In the genomic region with DNA sequence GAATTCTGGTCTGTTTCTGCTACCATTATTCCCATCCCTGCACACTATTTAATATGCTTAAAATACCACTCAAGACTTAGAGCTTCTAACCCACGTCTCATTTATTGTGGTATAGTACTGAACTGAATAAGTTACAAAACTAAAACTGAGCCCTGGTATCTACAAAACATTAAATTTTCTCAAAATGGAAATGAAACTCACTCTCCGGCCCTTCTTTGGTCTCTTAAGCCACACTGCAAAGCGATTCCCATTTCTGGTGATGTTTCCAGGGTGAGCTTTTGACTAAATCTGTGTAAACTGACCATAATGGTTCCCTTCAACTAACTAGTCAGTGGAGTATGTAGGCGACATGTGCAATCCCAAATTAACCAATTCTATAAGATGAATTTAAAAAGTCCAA, we compare ENCODE assay signal across 26 cellular contexts. TPM values are rescaled to one million over a fixed set of nuclear protein-coding genes. Genes with fewer than 3 reads are reported as not detected.
DNase-seq lines count a peak whose midpoint lies in the region; ATAC-seq lines count a peak whose summit lies in the region.
"Had no signal": no experiment of that assay in that cellular context is flagged by ENCODE, and none has a peak within 500 bp of the region (broad histone marks: within the 10 kb centered on the region; RNA-seq: fewer than 3 reads in every experiment).

No MANE protein-coding gene starts in this region.

- peaks cover 26% of the 10 kb centered on the region for H3K36me3 Mint-ChIP-seq in CD4-positive, CD25-positive, alpha-beta regulatory T cell

- no peak for DNase-seq in CD4-positive, CD25-positive, alpha-beta regulatory T cell
- DNase-seq in effector CD4-positive, alpha-beta T cell: no peak
- no peak for DNase-seq in activated CD4-positive, alpha-beta T cell treated with anti-CD3 and anti-CD28 coated beads, Interleukin-2, amount 50 U/mL, for 1 hour
- DNase-seq: activated CD4-positive, alpha-beta T cell treated with anti-CD3 and anti-CD28 coated beads, Interleukin-2, amount 50 U/mL, for 4 hours; activated gamma-delta T cell; body of pancreas; DMS53; GDM1; NCI-H1105 treated with DMSO at 0.1 percent for 48 hours; NCI-H2029 treated with DMSO at 0.1 percent for 48 hours; NCI-H446; right lobe of liver; Right ventricle myocardium superior; stimulated activated CD4-positive, alpha-beta T cell treated with anti-CD3 and anti-CD28 coated beads, Interleukin-12 subunit alpha, Interleukin-12 subunit beta, amount 100 ng/mL, for 4 hours; stimulated activated CD4-positive, alpha-beta T cell treated with anti-CD3 and anti-CD28 coated beads, Interleukin-4, amount 100 ng/mL, for 24 hours; stimulated activated naive CD4-positive, alpha-beta T cell; T1000 had no signal

- no peak overlapping the region for H3K4me3 ChIP-seq in CD4-positive, CD25-positive, alpha-beta regulatory T cell (ENCODE audit: low read depth, low read length)
- H3K4me3 ChIP-seq: body of pancreas, HAP-1, lung, right lobe of liver had no signal

- ATAC-seq in CD4-positive, CD25-positive, alpha-beta regulatory T cell (ENCODE audit: low read depth in 2 of 2): no peak
- peak; percentile 46 for ATAC-seq in GM19438 (IDR thresholded peaks at IDR 0.05; ENCODE audit: low read depth, unreplicated experiment)
- ATAC-seq in HG02642 (IDR thresholded peaks at IDR 0.05; ENCODE audit: poor library complexity, unreplicated experiment): peak; percentile 45
- ATAC-seq in HG03442 (IDR thresholded peaks at IDR 0.05; ENCODE audit: unreplicated experiment): peak; percentile 59
- ATAC-seq in GM18519 (IDR thresholded peaks at IDR 0.05; ENCODE audit: low FRiP score, unreplicated experiment): no peak
- no peak for ATAC-seq in HG03175 (IDR thresholded peaks at IDR 0.05; ENCODE audit: unreplicated experiment)
- ATAC-seq: body of pancreas, right lobe of liver, WTC11 had no signal

- peak overlapping the region in 2 of 3 donors; percentile 7 to 21 for H3K27ac Mint-ChIP-seq in CD4-positive, CD25-positive, alpha-beta regulatory T cell
- H3K27ac Mint-ChIP-seq: B cell had no signal

- no peaks in the 10 kb centered on the region for H3K9me3 ChIP-seq in CD4-positive, CD25-positive, alpha-beta regulatory T cell (ENCODE audit: control insufficient read depth in 2 of 2, low read length in 2 of 2)
- H3K9me3 ChIP-seq: body of pancreas had no signal

- peaks cover 18% of the 10 kb centered on the region for H3K4me1 ChIP-seq in CD4-positive, CD25-positive, alpha-beta regulatory T cell (ENCODE audit: control insufficient read depth, insufficient read depth, low read length, poor library complexity, severe bottlenecking)
- H3K4me1 ChIP-seq: HAP-1, right lobe of liver had no signal

- H3K4me3 Mint-ChIP-seq in CD4-positive, CD25-positive, alpha-beta regulatory T cell: peak overlapping the region in 1 of 4 donors; percentile 47
- H3K4me3 Mint-ChIP-seq: B cell, WTC11 had no signal

- H3K36me3 ChIP-seq in CD4-positive, CD25-positive, alpha-beta regulatory T cell (ENCODE audit: control insufficient read depth, insufficient read depth, low read length): no peaks in the 10 kb centered on the region
- H3K36me3 ChIP-seq: HAP-1, right lobe of liver had no signal

- peaks cover 0 to 7% (median 3%) of the 10 kb centered on the region in 7 donors for H3K9me3 Mint-ChIP-seq in CD4-positive, CD25-positive, alpha-beta regulatory T cell

- H3K27me3 ChIP-seq in CD4-positive, CD25-positive, alpha-beta regulatory T cell (ENCODE audit: control insufficient read depth, insufficient read depth, low read length): no peaks in the 10 kb centered on the region
- H3K27me3 ChIP-seq: body of pancreas, right lobe of liver had no signal

- no peaks in the 10 kb centered on the region for H3K27me3 Mint-ChIP-seq in CD4-positive, CD25-positive, alpha-beta regulatory T cell
- H3K27me3 Mint-ChIP-seq: B cell had no signal

- peaks cover 61 to 91% (median 77%) of the 10 kb centered on the region in 4 donors for H3K4me1 Mint-ChIP-seq in CD4-positive, CD25-positive, alpha-beta regulatory T cell

- no peak overlapping the region for H3K27ac ChIP-seq in CD4-positive, CD25-positive, alpha-beta regulatory T cell (ENCODE audit: insufficient read depth, low read length, poor library complexity, severe bottlenecking)
- H3K27ac ChIP-seq: body of pancreas, right lobe of liver had no signal

RNA-seq across cellular contexts. Expression of gene KPNA4, which starts 18.6 kb away (rescaled TPM):
- 55.2 TPM for total RNA-seq in CD4-positive, CD25-positive, alpha-beta regulatory T cell
- 1 to 10 TPM; 6.9 to 9.5 (median 8.2) TPM for polyA plus RNA-seq in CD4-positive, CD25-positive, alpha-beta regulatory T cell

Comparison
In these comparisons a context has a peak if more than half of its experiments do, and no peak if none do; other contexts are left out.
1. ATAC-seq: peak in GM19438 (single experiment), HG02642 (single experiment) and HG03442 (single experiment); none in CD4-positive, CD25-positive, alpha-beta regulatory T cell (0 of 2), GM18519 (single experiment) and HG03175 (single experiment).